Comparison of ENCODE assay signal across 18 cellular contexts in the genomic region with DNA sequence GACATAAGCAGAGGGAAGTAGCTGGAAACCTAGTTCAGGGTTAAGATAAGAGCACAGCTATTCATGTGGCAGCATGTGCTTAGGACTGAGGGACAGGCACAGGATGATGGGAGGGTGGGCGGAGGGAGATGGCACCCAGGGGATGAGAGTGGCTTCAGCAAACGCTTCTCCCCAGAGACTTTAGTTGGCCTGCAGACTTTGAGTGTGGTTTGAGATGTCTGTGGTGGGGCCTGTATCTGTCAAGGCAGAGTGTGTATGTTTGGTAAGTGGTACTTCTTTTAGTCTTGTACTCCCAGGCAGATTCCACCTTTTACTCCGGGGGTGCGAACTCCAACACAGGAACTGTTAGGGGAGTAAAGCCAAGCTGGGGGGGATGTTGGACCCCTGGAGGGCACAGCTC.
"Had no signal": no experiment of that assay in that cellular context is flagged by ENCODE, and none has a peak within 500 bp of the region (broad histone marks: within the 10 kb centered on the region; RNA-seq: fewer than 3 reads in every experiment).

No MANE protein-coding gene starts in this region.

- H3K4me1 ChIP-seq: prostate gland, right atrium auricular region, suprapubic skin, upper lobe of left lung had no signal

- H3K4me3 ChIP-seq: cardiac muscle cell, prostate gland, right atrium auricular region, suprapubic skin, upper lobe of left lung had no signal

- ATAC-seq: stimulated activated naive CD8-positive, alpha-beta T cell treated with anti-CD3 and anti-CD28 coated beads, Interleukin-15, amount 100 ng/mL, for 72 hours had no signal

- H3K36me3 Mint-ChIP-seq: activated naive CD8-positive, alpha-beta T cell treated with anti-CD3 and anti-CD28 coated beads, Interleukin-2, amount 10 ng/mL, durations not matched to agents 7 days and 5 days had no signal

- H3K36me3 ChIP-seq: cardiac muscle cell, prostate gland, right atrium auricular region, suprapubic skin, upper lobe of left lung had no signal

- H3K27me3 Mint-ChIP-seq: activated naive CD8-positive, alpha-beta T cell treated with anti-CD3 and anti-CD28 coated beads, Interleukin-2, amount 10 ng/mL, durations not matched to agents 7 days and 5 days; stimulated activated naive CD8-positive, alpha-beta T cell treated with anti-CD3 and anti-CD28 coated beads, Interleukin-15, amount 100 ng/mL, for 72 hours had no signal

- H3K9me3 Mint-ChIP-seq: activated naive CD8-positive, alpha-beta T cell treated with anti-CD3 and anti-CD28 coated beads, Interleukin-2, amount 10 ng/mL, durations not matched to agents 7 days and 5 days; neural crest cell; stimulated activated naive CD8-positive, alpha-beta T cell treated with anti-CD3 and anti-CD28 coated beads, Interleukin-15, amount 100 ng/mL, for 72 hours had no signal

- H3K27ac Mint-ChIP-seq: activated naive CD8-positive, alpha-beta T cell treated with anti-CD3 and anti-CD28 coated beads, Interleukin-2, amount 10 ng/mL, durations not matched to agents 7 days and 5 days; stimulated activated naive CD8-positive, alpha-beta T cell treated with anti-CD3 and anti-CD28 coated beads, Interleukin-15, amount 100 ng/mL, for 72 hours had no signal

- H3K4me1 Mint-ChIP-seq: activated naive CD8-positive, alpha-beta T cell treated with anti-CD3 and anti-CD28 coated beads, Interleukin-2, amount 10 ng/mL, durations not matched to agents 7 days and 5 days; neural crest cell; stimulated activated naive CD8-positive, alpha-beta T cell treated with anti-CD3 and anti-CD28 coated beads, Interleukin-15, amount 100 ng/mL, for 72 hours had no signal

- H3K4me3 Mint-ChIP-seq: activated naive CD8-positive, alpha-beta T cell treated with anti-CD3 and anti-CD28 coated beads, Interleukin-2, amount 10 ng/mL, durations not matched to agents 7 days and 5 days; neural crest cell; stimulated activated naive CD8-positive, alpha-beta T cell treated with anti-CD3 and anti-CD28 coated beads, Interleukin-15, amount 100 ng/mL, for 72 hours had no signal

- DNase-seq: activated CD4-positive, alpha-beta T cell treated with anti-CD3 and anti-CD28 coated beads for 1 hour; activated naive CD4-positive, alpha-beta T cell; activated naive CD8-positive, alpha-beta T cell treated with anti-CD3 and anti-CD28 coated beads, Interleukin-2, amount 10 ng/mL, durations not matched to agents 7 days and 5 days; amygdala; foreskin melanocyte; hypothalamus; stimulated activated CD4-positive, alpha-beta T cell treated with anti-CD3 and anti-CD28 coated beads, Interleukin-12 subunit alpha, Interleukin-12 subunit beta, amount 100 ng/mL, for 4 hours; stimulated activated CD4-positive, alpha-beta T cell treated with anti-CD3 and anti-CD28 coated beads, Interleukin-1b, Interleukin-23, amount 100 ng/mL, for 48 hours; stimulated activated naive CD8-positive, alpha-beta T cell treated with anti-CD3 and anti-CD28 coated beads, Interleukin-15, amount 100 ng/mL, for 72 hours; T-helper 2 cell; upper lobe of left lung had no signal

- H3K27ac ChIP-seq: cardiac muscle cell, epithelial cell of prostate, prostate gland, right atrium auricular region, suprapubic skin, upper lobe of left lung, VCaP had no signal

- H3K27me3 ChIP-seq: cardiac muscle cell, right atrium auricular region, suprapubic skin, upper lobe of left lung had no signal

- H3K9me3 ChIP-seq: prostate gland, right atrium auricular region, suprapubic skin, upper lobe of left lung had no signal
